35 cellular contexts compared by ENCODE assay signal in genomic region chr14:24356208-24356607, GRCh38. TPM values are rescaled to one million over a fixed set of nuclear protein-coding genes. Genes with fewer than 3 reads are reported as not detected.
"Had no signal": no experiment of that assay in that cellular context is flagged by ENCODE, and none has a peak within 500 bp of the region (broad histone marks: within the 10 kb centered on the region; RNA-seq: fewer than 3 reads in every experiment).

No MANE protein-coding gene starts in this region.

- H3K27ac ChIP-seq: adrenal gland, ascending aorta, body of pancreas, brain microvascular endothelial cell, breast epithelium, cardiac muscle cell had no signal

- H3K4me1 ChIP-seq: adrenal gland, ascending aorta, breast epithelium had no signal

- H3K36me3 ChIP-seq: adrenal gland, ascending aorta, brain microvascular endothelial cell, breast epithelium, cardiac muscle cell had no signal

- FAIRE-seq: astrocyte, bronchial epithelial cell had no signal

- H3K4me3 ChIP-seq: adrenal gland, ascending aorta, body of pancreas, breast epithelium, cardiac muscle cell had no signal

- H3K27me3 ChIP-seq: adrenal gland, ascending aorta, body of pancreas, breast epithelium had no signal

- ATAC-seq: activated naive CD4-positive, alpha-beta T cell treated with anti-CD3 and anti-CD28 coated beads, Interleukin-2, amount 50 U/mL, for 72 hours; activated naive CD8-positive, alpha-beta T cell treated with anti-CD3 and anti-CD28 coated beads, Interleukin-2, amount 50 U/mL, for 24 hours; activated T-cell treated with anti-CD3 and anti-CD28 coated beads, Interleukin-2, amount 50 U/mL, for 4 hours; activated T-cell treated with anti-CD3 and anti-CD28 coated beads, Interleukin-2, amount 50 U/mL, for 72 hours; activated T-helper 17 cell treated with anti-CD3 and anti-CD28 coated beads, Interleukin-2, amount 50 U/mL, for 72 hours; body of pancreas had no signal

- DNase-seq: activated effector memory CD4-positive, alpha-beta T cell treated with anti-CD3 and anti-CD28 coated beads, Interleukin-2, amount 50 U/mL, for 16 hours; activated effector memory CD4-positive, alpha-beta T cell treated with Interleukin-2 at 50 U/mL for 16 hours; activated gamma-delta T cell; activated gamma-delta T cell treated with Interleukin-2 at 50 U/mL for 16 hours; activated naive CD4-positive, alpha-beta T cell; activated naive CD4-positive, alpha-beta T cell treated with anti-CD3 and anti-CD28 coated beads for 36 hours; activated naive CD4-positive, alpha-beta T cell treated with anti-CD3 and anti-CD28 coated beads, Interleukin-2, amount 10 ng/mL, durations not matched to agents 7 days and 5 days; activated naive CD4-positive, alpha-beta T cell treated with anti-CD3 and anti-CD28 coated beads, Interleukin-2, amount 50 U/mL, for 16 hours; activated naive CD4-positive, alpha-beta T cell treated with Interleukin-2 at 50 U/mL for 16 hours; activated naive CD8-positive, alpha-beta T cell treated with anti-CD3 and anti-CD28 coated beads for 36 hours; activated naive CD8-positive, alpha-beta T cell treated with anti-CD3 and anti-CD28 coated beads, Interleukin-2, amount 10 ng/mL, durations not matched to agents 7 days and 5 days; activated naive CD8-positive, alpha-beta T cell treated with anti-CD3 and anti-CD28 coated beads, Interleukin-2, amount 50 U/mL, for 24 hours; activated T-cell treated with anti-CD3 and anti-CD28 coated beads, Interleukin-2, amount 50 U/mL, for 1 hour; activated T-cell treated with anti-CD3 and anti-CD28 coated beads, Interleukin-2, amount 50 U/mL, for 24 hours; activated T-cell treated with anti-CD3 and anti-CD28 coated beads, Interleukin-2, amount 50 U/mL, for 4 hours; activated T-cell treated with anti-CD3 and anti-CD28 coated beads, Interleukin-2, amount 50 U/mL, for 48 hours; activated T-cell treated with anti-CD3 and anti-CD28 coated beads, Interleukin-2, amount 50 U/mL, for 72 hours; adrenal gland; amniotic stem cell; amygdala; anterior cingulate cortex; aorta; body of pancreas; brain microvascular endothelial cell; caudate nucleus; central memory CD4-positive, alpha-beta T cell; cerebellar nuclear complex had no signal

- H3K9me3 ChIP-seq: adrenal gland, ascending aorta, body of pancreas, breast epithelium had no signal

RNA-seq across cellular contexts. Expression of gene NFATC4, which starts 11.8 kb away (rescaled TPM):
- total RNA-seq: activated naive CD8-positive, alpha-beta T cell treated with anti-CD3 and anti-CD28 coated beads, Interleukin-2, amount 10 ng/mL, durations not matched to agents 7 days and 5 days; activated T-helper 1 cell treated with anti-CD3 and anti-CD28 coated beads, Interleukin-12 subunit alpha, Interleukin-12 subunit beta, Interleukin-2, Interleukin-4 antibody, amounts not matched to agents 30 ng/mL and 10 ng/mL and 1 ng/mL, durations not matched to agents 14 hours and 24 hours and 36 hours had no signal

RNA-seq across cellular contexts. Expression of gene RIPK3, which starts 16.4 kb away (rescaled TPM):
- polyA plus RNA-seq: cardiac muscle cell had no signal

RNA-seq across cellular contexts. Expression of gene ADCY4, which starts 21.3 kb away (rescaled TPM):
- polyA plus RNA-seq: cardiac muscle cell had no signal

RNA-seq across cellular contexts. Expression of gene NYNRIN, which starts 42.6 kb away (rescaled TPM):
- total RNA-seq: activated T-helper 1 cell treated with anti-CD3 and anti-CD28 coated beads, Interleukin-12 subunit alpha, Interleukin-12 subunit beta, Interleukin-2, Interleukin-4 antibody, amounts not matched to agents 30 ng/mL and 10 ng/mL and 1 ng/mL, durations not matched to agents 14 hours and 24 hours and 36 hours had no signal
